In genomic region chr14:53570411-53571387, GRCh38 we compare ENCODE assay signal across 1 cellular context.
TF ChIP-seq lines count a peak whose summit lies in the region.

No MANE protein-coding gene starts in this region.

TF ChIP-seq in GM12878, 131 proteins besides CTCF, POLR2A, EP300 and RAD21 (continued from another document):
- no peak for TF ChIP-seq E4F1 (IDR thresholded peaks at IDR 0.05; ENCODE audit: borderline replicate concordance, partially characterized antibody)
- TF ChIP-seq EED (IDR thresholded peaks at IDR 0.05; ENCODE audit: low read depth), result peak; percentile 98
- TF ChIP-seq IKZF1 (conservative IDR thresholded peaks at IDR 0.05), result peak; percentile 72
- peak; percentile 78 for TF ChIP-seq CBFB (IDR thresholded peaks at IDR 0.05; ENCODE audit: low read depth)
- no peak for TF ChIP-seq USF2 (IDR thresholded peaks at IDR 0.05; ENCODE audit: borderline replicate concordance, low read depth, low read length)
- no peak for TF ChIP-seq WRNIP1 (IDR thresholded peaks at IDR 0.05; ENCODE audit: borderline replicate concordance, low read depth, low read length)
- peak; percentile 97 for TF ChIP-seq RUNX3 (IDR thresholded peaks at IDR 0.05; ENCODE audit: low read length)
- TF ChIP-seq TARDBP (IDR thresholded peaks at IDR 0.05; ENCODE audit: borderline replicate concordance), result no peak
- TF ChIP-seq IKZF2 (IDR thresholded peaks at IDR 0.05), result peak; percentile 86 to 90
- TF ChIP-seq ZNF384 (IDR thresholded peaks at IDR 0.05; ENCODE audit: borderline replicate concordance, low read depth, low read length), result no peak
- peak in 1 of 2 experiments; percentile 95; a peak in 2 of 4 replicates for TF ChIP-seq CEBPB (IDR thresholded peaks at IDR 0.05; ENCODE audit: borderline replicate concordance in 1 of 2, low read depth in 2 of 2, low read length in 2 of 2)
- peak; percentile 86 for TF ChIP-seq MLLT1 (IDR thresholded peaks at IDR 0.05)
- no peak for TF ChIP-seq CHD2 (IDR thresholded peaks at IDR 0.05; ENCODE audit: borderline replicate concordance, low read depth, low read length)
- peak; percentile 97 for TF ChIP-seq ATF2 (IDR thresholded peaks at IDR 0.05; ENCODE audit: low read length)
- TF ChIP-seq TBL1XR1 (IDR thresholded peaks at IDR 0.05; ENCODE audit: low read depth, low read length), result peak; percentile 85; the same call in 1 of the 2 replicates
- peak in 1 of 2 experiments; percentile 78; a peak in 2 of 4 replicates for TF ChIP-seq SRF (IDR thresholded peaks at IDR 0.05; ENCODE audit: low read depth in 2 of 2, low read length in 2 of 2)
- peak; percentile 95 for TF ChIP-seq MTA3 (IDR thresholded peaks at IDR 0.05; ENCODE audit: borderline replicate concordance, low read length)
- TF ChIP-seq ZNF592 (IDR thresholded peaks at IDR 0.05), result no peak
- 0 out of 2 replicates have a peak, but pooled peaks have one; percentile 58 for TF ChIP-seq GATAD2B (conservative IDR thresholded peaks at IDR 0.05; ENCODE audit: low read depth)
- peak; percentile 74; the same call in 1 of the 2 replicates for TF ChIP-seq PML (IDR thresholded peaks at IDR 0.05; ENCODE audit: low read length)
- peak; percentile 94 for TF ChIP-seq FOXM1 (IDR thresholded peaks at IDR 0.05; ENCODE audit: low read depth, low read length)
- no peak for TF ChIP-seq REST (IDR thresholded peaks at IDR 0.05; ENCODE audit: low read depth, low read length)
- TF ChIP-seq SIN3A (IDR thresholded peaks at IDR 0.05; ENCODE audit: low read depth, low read length), result no peak
TF ChIP-seq in GM12878: peak in this region for 43.
